In the genomic region with DNA sequence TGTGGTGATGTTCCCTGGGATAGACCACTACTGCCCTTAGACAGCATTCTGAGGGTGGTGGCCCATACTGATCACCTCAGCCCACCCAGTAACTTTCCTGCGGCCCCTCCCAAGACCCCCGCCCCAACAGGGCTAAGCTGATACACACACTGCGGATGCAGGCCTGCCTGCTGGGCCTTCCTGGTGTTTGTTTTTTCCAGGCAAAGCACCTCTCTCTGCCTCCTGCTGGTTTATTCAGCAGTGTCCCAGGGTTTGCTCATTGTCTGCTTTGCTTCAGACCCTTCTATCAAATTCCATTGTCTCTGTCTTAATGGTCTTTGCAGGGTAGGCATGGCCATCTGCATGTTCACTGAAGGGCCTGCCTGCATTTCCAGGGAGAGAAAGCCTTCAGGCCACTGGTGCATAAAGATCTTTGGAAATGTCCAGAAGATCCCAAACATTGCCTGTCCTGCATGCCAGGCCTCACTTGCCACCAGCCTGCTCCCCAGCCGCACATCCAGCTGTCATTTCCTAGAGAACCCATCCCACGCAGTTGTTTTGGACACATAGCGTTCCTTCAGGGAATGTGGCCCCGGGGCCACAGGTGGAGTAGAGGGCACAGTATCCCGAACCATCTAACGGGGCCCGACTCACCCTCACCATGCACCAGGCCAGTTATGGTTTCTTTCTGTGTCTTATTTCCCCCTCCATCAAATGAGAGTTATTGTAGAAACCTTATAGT, we compare ENCODE assay signal across 13 cellular contexts. TPM values are rescaled to one million over a fixed set of nuclear protein-coding genes. Genes with fewer than 3 reads are reported as not detected.
DNase-seq lines count a peak whose midpoint lies in the region; ATAC-seq, FAIRE-seq and TF ChIP-seq lines count a peak whose summit lies in the region.
"Had no signal": no experiment of that assay in that cellular context is flagged by ENCODE, and none has a peak within 500 bp of the region (broad histone marks: within the 10 kb centered on the region; RNA-seq: fewer than 3 reads in every experiment).

No MANE protein-coding gene starts in this region.

- CTCF ChIA-PET in HEK293 (lab: Yijun Ruan, JAX), result interaction anchor here (0.6 kb wide), 1 partner anchor 449 kb away, joined by 3 read pairs; no protein-coding TSS in a partner anchor

- intact Hi-C loops in kidney (cut with DNase I), result no loop called here

- peaks cover 35% of the 10 kb centered on the region for H3K36me3 Mint-ChIP-seq in CD4-positive, CD25-positive, alpha-beta regulatory T cell
- peaks cover 10% of the 10 kb centered on the region for H3K36me3 Mint-ChIP-seq in central memory CD8-positive, alpha-beta T cell (ENCODE audit: insufficient read depth)
- peaks cover 11 to 32% of the 10 kb centered on the region in 2 donors for H3K36me3 Mint-ChIP-seq in stimulated activated naive B cell treated with anti-CD40 and anti-IgM and Interleukin-4, amounts not matched to agents 10 μg/mL and 1 μg/mL and 100 μg/mL, for 72 hours

- DNase-seq in CD4-positive, CD25-positive, alpha-beta regulatory T cell, result no peak
- no peak for DNase-seq in central memory CD8-positive, alpha-beta T cell (ENCODE audit: low spot score in 2 of 2)
- DNase-seq in kidney, result peak; percentile 22
- DNase-seq in HTR-8/SVneo (ENCODE audit: insufficient read length, low spot score), result no peak
- no peak for DNase-seq in osteoblast (ENCODE audit: insufficient read length, low spot score, missing footprints)
- no peak for DNase-seq in pons (ENCODE audit: low spot score)
- DNase-seq in stimulated activated naive B cell treated with anti-CD40 and anti-IgM and Interleukin-4, amounts not matched to agents 10 μg/mL and 1 μg/mL and 100 μg/mL, for 72 hours, result no peak
- DNase-seq: activated T-cell treated with anti-CD3 and anti-CD28 coated beads, Interleukin-2, amount 50 U/mL, for 48 hours; left colon; occipital lobe; stimulated activated CD4-positive, alpha-beta T cell treated with anti-CD3 and anti-CD28 coated beads, Interleukin-4, amount 100 ng/mL, for 1 hour had no signal

- no peak overlapping the region for H3K9ac ChIP-seq in kidney (ENCODE audit: low read length in 2 of 2)

- H3K27me3 Mint-ChIP-seq in CD4-positive, CD25-positive, alpha-beta regulatory T cell, result no peaks in the 10 kb centered on the region
- H3K27me3 Mint-ChIP-seq in central memory CD8-positive, alpha-beta T cell, result no peaks in the 10 kb centered on the region
- no peaks in the 10 kb centered on the region for H3K27me3 Mint-ChIP-seq in stimulated activated naive B cell treated with anti-CD40 and anti-IgM and Interleukin-4, amounts not matched to agents 10 μg/mL and 1 μg/mL and 100 μg/mL, for 72 hours

- TF ChIP-seq CTCF in HEK293 (tag by site-specific recombination; IDR thresholded peaks at IDR 0.05), result no peak
- no peak for TF ChIP-seq CTCF in kidney (IDR thresholded peaks at IDR 0.05; ENCODE audit: borderline replicate concordance, extremely low read depth, insufficient read depth)
- TF ChIP-seq CTCF in osteoblast (IDR thresholded peaks at IDR 0.05; ENCODE audit: extremely low read depth, low read depth, low read length), result no peak

- H3K27ac Mint-ChIP-seq in CD4-positive, CD25-positive, alpha-beta regulatory T cell, result peak overlapping the region; percentile 17 to 52 (median 38)
- H3K27ac Mint-ChIP-seq in central memory CD8-positive, alpha-beta T cell (ENCODE audit: low read depth), result peak overlapping the region; percentile 44
- H3K27ac Mint-ChIP-seq in stimulated activated naive B cell treated with anti-CD40 and anti-IgM and Interleukin-4, amounts not matched to agents 10 μg/mL and 1 μg/mL and 100 μg/mL, for 72 hours, result no peak overlapping the region

- H3K4me3 Mint-ChIP-seq in CD4-positive, CD25-positive, alpha-beta regulatory T cell, result peak overlapping the region in 1 of 4 donors; percentile 4
- no peak overlapping the region for H3K4me3 Mint-ChIP-seq in central memory CD8-positive, alpha-beta T cell
- no peak overlapping the region for H3K4me3 Mint-ChIP-seq in stimulated activated naive B cell treated with anti-CD40 and anti-IgM and Interleukin-4, amounts not matched to agents 10 μg/mL and 1 μg/mL and 100 μg/mL, for 72 hours

- H3K4me2 ChIP-seq in osteoblast (ENCODE audit: insufficient read depth, low read length), result no peak overlapping the region

- no peaks in the 10 kb centered on the region for H3K36me3 ChIP-seq in CD4-positive, CD25-positive, alpha-beta regulatory T cell (ENCODE audit: control insufficient read depth, insufficient read depth, low read length)
- H3K36me3 ChIP-seq in HEK293 (ENCODE audit: control insufficient read depth in 2 of 2, insufficient read depth in 1 of 2, low read length in 2 of 2), result peaks cover 0 to 4% of the 10 kb centered on the region in 2 experiments; a peak in 1 of 3 replicates
- H3K36me3 ChIP-seq in kidney (ENCODE audit: control insufficient read depth in 1 of 2, insufficient read depth in 2 of 2, low read length in 2 of 2), result no peaks in the 10 kb centered on the region
- no peaks in the 10 kb centered on the region for H3K36me3 ChIP-seq in osteoblast (ENCODE audit: insufficient read depth, low read length)

- peaks cover 10 to 53% (median 31%) of the 10 kb centered on the region in 4 donors for H3K4me1 Mint-ChIP-seq in CD4-positive, CD25-positive, alpha-beta regulatory T cell
- peaks cover 67% of the 10 kb centered on the region for H3K4me1 Mint-ChIP-seq in central memory CD8-positive, alpha-beta T cell
- peaks cover 27 to 56% of the 10 kb centered on the region in 2 donors for H3K4me1 Mint-ChIP-seq in stimulated activated naive B cell treated with anti-CD40 and anti-IgM and Interleukin-4, amounts not matched to agents 10 μg/mL and 1 μg/mL and 100 μg/mL, for 72 hours

- no peak for ATAC-seq in CD4-positive, CD25-positive, alpha-beta regulatory T cell (ENCODE audit: low read depth in 2 of 2)
- ATAC-seq in central memory CD8-positive, alpha-beta T cell (replicated peaks; ENCODE audit: extremely low read depth, poor library complexity, severe bottlenecking), result no peak
- ATAC-seq in stimulated activated naive B cell treated with anti-CD40 and anti-IgM and Interleukin-4, amounts not matched to agents 10 μg/mL and 1 μg/mL and 100 μg/mL, for 72 hours (replicated peaks), result no peak
- ATAC-seq: left colon had no signal

- H2AFZ ChIP-seq in osteoblast (ENCODE audit: low read length), result no peak overlapping the region

- H3K9me3 Mint-ChIP-seq in CD4-positive, CD25-positive, alpha-beta regulatory T cell, result peaks cover 3 to 25% (median 7%) of the 10 kb centered on the region in 7 donors
- peaks cover 8% of the 10 kb centered on the region for H3K9me3 Mint-ChIP-seq in central memory CD8-positive, alpha-beta T cell
- peaks cover 11 to 17% of the 10 kb centered on the region in 2 donors for H3K9me3 Mint-ChIP-seq in stimulated activated naive B cell treated with anti-CD40 and anti-IgM and Interleukin-4, amounts not matched to agents 10 μg/mL and 1 μg/mL and 100 μg/mL, for 72 hours

- H3K27ac ChIP-seq in CD4-positive, CD25-positive, alpha-beta regulatory T cell (ENCODE audit: insufficient read depth, low read length, poor library complexity, severe bottlenecking), result no peak overlapping the region
- no peak overlapping the region for H3K27ac ChIP-seq in HEK293 (ENCODE audit: extremely low read depth, low read depth, low read length)
- no peak overlapping the region for H3K27ac ChIP-seq in kidney (ENCODE audit: low read depth in 2 of 2, low read length in 2 of 2)
- H3K27ac ChIP-seq in osteoblast (ENCODE audit: low read depth, low read length), result no peak overlapping the region

- H4K20me1 ChIP-seq in osteoblast (ENCODE audit: insufficient read depth, low read length), result peaks cover 59% of the 10 kb centered on the region

- peaks cover 71% of the 10 kb centered on the region for H3K79me2 ChIP-seq in osteoblast (ENCODE audit: insufficient read depth, low read length)

- H3K9me3 ChIP-seq in CD4-positive, CD25-positive, alpha-beta regulatory T cell (ENCODE audit: control insufficient read depth in 2 of 2, low read length in 2 of 2), result peaks cover 19 to 27% of the 10 kb centered on the region in 2 experiments
- H3K9me3 ChIP-seq in HEK293 (ENCODE audit: control insufficient read depth, insufficient read depth, low read depth, low read length), result no peaks in the 10 kb centered on the region
- H3K9me3 ChIP-seq in kidney (ENCODE audit: control insufficient read depth in 1 of 2, low read length in 2 of 2), result peaks cover 0 to 4% of the 10 kb centered on the region in 2 donors
- peaks cover 7% of the 10 kb centered on the region for H3K9me3 ChIP-seq in osteoblast (ENCODE audit: low read depth, low read length)

- FAIRE-seq in kidney (lab: Jason Lieb, UNC), result no peak
- no peak for FAIRE-seq in HTR-8/SVneo (lab: Jason Lieb, UNC)
- FAIRE-seq: TTC549 had no signal

- POLR2A ChIA-PET in HEK293 (lab: Yijun Ruan, JAX), result no interaction called here

- no peaks in the 10 kb centered on the region for H3K27me3 ChIP-seq in CD4-positive, CD25-positive, alpha-beta regulatory T cell (ENCODE audit: control insufficient read depth, insufficient read depth, low read length)
- no peaks in the 10 kb centered on the region for H3K27me3 ChIP-seq in osteoblast (ENCODE audit: insufficient read depth, low read length)

- peaks cover 6% of the 10 kb centered on the region for H3K4me1 ChIP-seq in CD4-positive, CD25-positive, alpha-beta regulatory T cell (ENCODE audit: control insufficient read depth, insufficient read depth, low read length, poor library complexity, severe bottlenecking)
- H3K4me1 ChIP-seq in HEK293 (ENCODE audit: control insufficient read depth, insufficient read depth, low read length) (no peaks in the 10 kb centered on the region), kidney (ENCODE audit: control insufficient read depth in 1 of 2, insufficient read depth in 1 of 2, low read depth in 1 of 2, low read length in 2 of 2) (peaks cover 8 to 23% of the 10 kb centered on the region in 2 donors), osteoblast (ENCODE audit: insufficient read depth, low read length) (peaks cover 35% of the 10 kb centered on the region)

- H3K4me3 ChIP-seq in CD4-positive, CD25-positive, alpha-beta regulatory T cell (ENCODE audit: low read depth, low read length), result no peak overlapping the region
- no peak overlapping the region for H3K4me3 ChIP-seq in HEK293 (ENCODE audit: low read depth, low read length)
- no peak overlapping the region for H3K4me3 ChIP-seq in kidney (ENCODE audit: low read length in 2 of 2)
- H3K4me3 ChIP-seq in osteoblast (ENCODE audit: insufficient read depth, low read length), result no peak overlapping the region

TF ChIP-seq in HEK293, 187 proteins besides CTCF, POLR2A, EP300 and RAD21 (continues in another document):
- peak; percentile 56 for TF ChIP-seq ZIC2 (tag by site-specific recombination; IDR thresholded peaks at IDR 0.05)

RNA-seq across cellular contexts. Expression of a gene that starts 50.2 kb away (rescaled TPM):
- total RNA-seq in CD4-positive, CD25-positive, alpha-beta regulatory T cell, result 66.3 TPM
- polyA plus RNA-seq in CD4-positive, CD25-positive, alpha-beta regulatory T cell, result 1 to 10 TPM; 2.6 to 7.1 (median 2.8) TPM
- 97.7 TPM for total RNA-seq in kidney
- polyA plus RNA-seq in kidney (ENCODE audit: insufficient read depth, low read depth, low replicate concordance), result 45.0 TPM
- 28.6 and 29.8 TPM in 2 replicates for total RNA-seq in osteoblast
